ENCODE assay signal across 32 cellular contexts in the genomic region with DNA sequence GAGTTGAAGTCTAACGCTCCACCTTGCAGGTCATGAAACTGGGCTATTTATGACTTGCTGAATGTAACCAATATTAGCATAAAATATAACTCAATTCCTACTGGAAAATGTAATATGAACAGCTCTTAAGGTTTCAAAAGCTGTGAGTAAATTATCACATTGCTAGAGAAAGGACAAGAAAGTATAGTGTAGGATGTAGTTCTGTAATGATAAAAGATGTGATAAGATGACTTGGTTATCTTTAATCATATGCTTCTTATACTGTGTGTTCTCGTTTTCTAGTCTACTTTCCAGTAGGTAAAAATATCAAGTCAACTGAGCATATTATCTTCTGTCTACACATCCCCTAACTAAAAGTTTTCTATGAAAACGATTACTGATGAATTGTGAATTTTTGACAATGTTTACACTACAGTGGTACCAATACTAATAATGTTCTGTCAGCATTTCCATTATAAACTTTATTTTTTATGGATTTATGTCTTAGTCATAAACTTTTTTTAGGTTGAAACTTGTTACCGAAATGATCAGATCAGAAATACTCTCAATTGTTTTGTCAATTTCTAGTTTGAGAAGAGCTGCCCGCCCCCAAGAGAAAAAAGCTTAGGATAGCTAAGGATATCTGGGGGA. TPM values are rescaled to one million over a fixed set of nuclear protein-coding genes. Genes with fewer than 3 reads are reported as not detected.
"Had no signal": no experiment of that assay in that cellular context is flagged by ENCODE, and none has a peak within 500 bp of the region (broad histone marks: within the 10 kb centered on the region; RNA-seq: fewer than 3 reads in every experiment).

No MANE protein-coding gene starts in this region.

- H3K4me3 ChIP-seq: adrenal gland, body of pancreas, breast epithelium, SJCRH30, SK-N-MC had no signal

- H3K27me3 Mint-ChIP-seq: activated CD4-positive, alpha-beta T cell treated with anti-CD3 and anti-CD28 coated beads, Interleukin-2, amount 10 ng/mL, durations not matched to agents 7 days and 5 days; activated CD8-positive, alpha-beta memory T cell treated with anti-CD3 and anti-CD28 coated beads, Interleukin-2, amount 10 ng/mL, durations not matched to agents 7 days and 5 days had no signal

- H3K27me3 ChIP-seq: adrenal gland, body of pancreas, breast epithelium, SJCRH30 had no signal

- H3K9me3 Mint-ChIP-seq: activated CD4-positive, alpha-beta T cell treated with anti-CD3 and anti-CD28 coated beads, Interleukin-2, amount 10 ng/mL, durations not matched to agents 7 days and 5 days; activated naive CD4-positive, alpha-beta T cell treated with anti-CD3 and anti-CD28 coated beads, Interleukin-2, amount 50 U/mL, for 72 hours had no signal

- H3K9me3 ChIP-seq: adrenal gland, body of pancreas, breast epithelium, SJCRH30 had no signal

- FAIRE-seq: astrocyte had no signal

- DNase-seq: activated CD4-positive, alpha-beta T cell treated with anti-CD3 and anti-CD28 coated beads, Interleukin-2, amount 10 ng/mL, durations not matched to agents 7 days and 5 days; activated CD4-positive, alpha-beta T cell treated with anti-CD3 and anti-CD28 coated beads, Interleukin-2, amount 50 U/mL, for 48 hours; activated CD4-positive, CD25-positive, alpha-beta regulatory T cell; activated CD8-positive, alpha-beta memory T cell treated with anti-CD3 and anti-CD28 coated beads for 24 hours; activated CD8-positive, alpha-beta memory T cell treated with anti-CD3 and anti-CD28 coated beads, Interleukin-2, amount 10 ng/mL, durations not matched to agents 7 days and 5 days; activated CD8-positive, alpha-beta memory T cell treated with anti-CD3 and anti-CD28 coated beads, Interleukin-2, amount 50 U/mL, for 48 hours; activated effector memory CD4-positive, alpha-beta T cell treated with anti-CD3 and anti-CD28 coated beads, Interleukin-2, amount 50 U/mL, for 16 hours; activated naive CD4-positive, alpha-beta T cell treated with Interleukin-2 at 50 U/mL for 16 hours; activated T-cell treated with anti-CD3 and anti-CD28 coated beads, Interleukin-2, amount 50 U/mL, for 1 hour; adrenal gland; body of pancreas; Karpas-422; NCI-H1092; NCI-H1436 treated with DMSO at 0.1 percent for 48 hours; NCI-H1694 treated with DMSO at 0.1 percent for 48 hours; NCI-H2029; NCI-H345; NCI-H524 treated with DMSO at 0.1 percent for 48 hours; SHP77; SJCRH30; T1000; WERI-Rb-1 had no signal

- H3K27ac ChIP-seq: adrenal gland, body of pancreas, breast epithelium, SJCRH30, SK-N-MC, WERI-Rb-1 had no signal

- ATAC-seq: activated CD8-positive, alpha-beta memory T cell treated with anti-CD3 and anti-CD28 coated beads, Interleukin-2, amount 10 ng/mL, durations not matched to agents 7 days and 5 days; body of pancreas; Panc1 had no signal

- H3K4me1 ChIP-seq: adrenal gland, body of pancreas, breast epithelium, SJCRH30 had no signal

- H3K27ac Mint-ChIP-seq: activated CD4-positive, alpha-beta T cell treated with anti-CD3 and anti-CD28 coated beads, Interleukin-2, amount 10 ng/mL, durations not matched to agents 7 days and 5 days; activated CD8-positive, alpha-beta memory T cell treated with anti-CD3 and anti-CD28 coated beads, Interleukin-2, amount 10 ng/mL, durations not matched to agents 7 days and 5 days; activated naive CD4-positive, alpha-beta T cell treated with anti-CD3 and anti-CD28 coated beads, Interleukin-2, amount 50 U/mL, for 72 hours had no signal

- H3K4me3 Mint-ChIP-seq: activated CD4-positive, alpha-beta T cell treated with anti-CD3 and anti-CD28 coated beads, Interleukin-2, amount 10 ng/mL, durations not matched to agents 7 days and 5 days; activated CD8-positive, alpha-beta memory T cell treated with anti-CD3 and anti-CD28 coated beads, Interleukin-2, amount 10 ng/mL, durations not matched to agents 7 days and 5 days had no signal

RNA-seq across cellular contexts. Expression of a gene that starts 23.7 kb away (rescaled TPM):
- total RNA-seq: astrocyte, MCF 10A had no signal

RNA-seq across cellular contexts. Expression of a gene that starts 40.4 kb away (rescaled TPM):
- total RNA-seq: activated CD4-positive, alpha-beta T cell treated with anti-CD3 and anti-CD28 coated beads, Interleukin-2, amount 10 ng/mL, durations not matched to agents 7 days and 5 days; activated CD8-positive, alpha-beta memory T cell treated with anti-CD3 and anti-CD28 coated beads, Interleukin-2, amount 10 ng/mL, durations not matched to agents 7 days and 5 days; activated naive CD4-positive, alpha-beta T cell treated with anti-CD3 and anti-CD28 coated beads, Interleukin-2, amount 50 U/mL, for 72 hours; astrocyte; body of pancreas; MCF 10A; NCI-H460; RPMI7951; SJCRH30; T-helper 1 cell treated with Interleukin-12 subunit alpha and Interleukin-12 subunit beta and Interleukin-4 antibody, amounts not matched to agents 30 ng/mL and 1 ng/mL, for 36 hours; T-helper 2 cell treated with Interferon-gamma antibody and Interleukin-4, amounts not matched to agents 100 ng/mL and 5 ng/mL, for 36 hours had no signal
